In the genomic region with DNA sequence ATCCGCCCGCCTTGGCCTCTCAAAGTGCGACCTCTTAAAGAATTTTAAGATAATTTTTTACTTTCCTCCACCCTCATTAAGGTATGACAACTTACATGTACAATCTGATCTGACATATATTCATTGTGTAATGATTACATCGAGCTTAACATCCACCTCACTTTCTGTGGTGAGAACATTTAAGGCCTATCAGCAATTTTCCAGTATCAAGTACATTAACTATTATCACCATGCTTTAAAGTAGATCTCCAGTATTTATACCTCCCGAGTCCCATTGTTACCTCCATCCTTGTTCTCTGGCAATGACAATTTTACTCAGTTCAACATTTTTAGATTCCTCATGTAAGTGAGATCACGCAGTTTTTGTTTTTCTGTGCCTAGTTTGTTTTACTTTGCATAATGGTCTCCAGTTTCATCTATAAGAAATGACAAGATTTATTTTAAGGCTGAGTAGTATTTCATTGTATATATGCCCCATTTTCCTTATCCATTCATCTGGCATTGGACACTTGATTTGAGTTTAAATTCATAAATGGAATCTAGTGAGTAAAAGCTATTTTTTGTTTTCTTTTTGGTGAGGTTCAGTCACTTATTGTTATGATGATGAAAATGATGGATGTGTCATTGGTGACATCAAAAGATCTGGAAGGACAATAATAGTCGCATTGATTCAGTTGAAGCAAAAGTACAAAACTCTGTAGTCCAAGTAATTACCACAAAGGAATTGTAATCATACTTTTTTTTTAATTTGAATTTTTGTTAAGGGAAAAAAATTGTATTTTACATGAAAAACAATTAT, we compare ENCODE assay signal across 8 cellular contexts.
DNase-seq lines count a peak whose midpoint lies in the region; ATAC-seq and TF ChIP-seq lines count a peak whose summit lies in the region.

No MANE protein-coding gene starts in this region.

- H3K79me2 ChIP-seq in OCI-LY3 (ENCODE audit: low read length) (no peaks in the 10 kb centered on the region), osteoblast (ENCODE audit: insufficient read depth, low read length) (no peaks in the 10 kb centered on the region)

- H2AFZ ChIP-seq in OCI-LY3 (ENCODE audit: low read depth, low read length), result no peak overlapping the region
- H2AFZ ChIP-seq in osteoblast (ENCODE audit: low read length), result no peak overlapping the region

- H3K9me3 ChIP-seq in left ventricle myocardium inferior (replicated peaks) (no peaks in the 10 kb centered on the region), OCI-LY3 (ENCODE audit: insufficient read depth, low read length) (peaks cover 3% of the 10 kb centered on the region; the same call in 1 of the 2 replicates), duodenal mucosa (ENCODE audit: control insufficient read depth in 1 of 2, low read length in 2 of 2) (no peaks in the 10 kb centered on the region), osteoblast (ENCODE audit: low read depth, low read length) (no peaks in the 10 kb centered on the region)

- TF ChIP-seq CTCF in left ventricle myocardium inferior (IDR thresholded peaks at IDR 0.05; ENCODE audit: borderline replicate concordance) (no peak), OCI-LY3 (IDR thresholded peaks at IDR 0.05; ENCODE audit: low read depth, low read length) (no peak), osteoblast (IDR thresholded peaks at IDR 0.05; ENCODE audit: extremely low read depth, low read depth, low read length) (no peak)

- H3K27ac ChIP-seq in left ventricle myocardium inferior (replicated peaks) (peak overlapping the region; percentile 70), OCI-LY3 (ENCODE audit: low read length) (peak overlapping the region; percentile 100), duodenal mucosa (ENCODE audit: low read depth, low read length) (peak overlapping the region; percentile 79), osteoblast (ENCODE audit: low read depth, low read length) (peak overlapping the region; percentile 88)

- H3K9ac ChIP-seq in OCI-LY3 (ENCODE audit: low read length) (peak overlapping the region; percentile 96), duodenal mucosa (ENCODE audit: low read depth in 1 of 2, low read length in 2 of 2) (peak overlapping the region; percentile 15 to 84)

- DNase-seq in left ventricle myocardium inferior (no peak), cardiac septum (ENCODE audit: low spot score) (no peak), osteoblast (ENCODE audit: insufficient read length, low spot score, missing footprints) (peak; percentile 72), HuH-7.5 (ENCODE audit: low spot score) (no peak), midbrain (lab: John Stamatoyannopoulos, UW) (no peak)

- H3K36me3 ChIP-seq in left ventricle myocardium inferior (no peaks in the 10 kb centered on the region), OCI-LY3 (replicated peaks; ENCODE audit: low read depth, low read length) (peaks cover 8% of the 10 kb centered on the region), duodenal mucosa (ENCODE audit: control insufficient read depth in 1 of 2, insufficient read depth in 2 of 2, low read length in 2 of 2) (no peaks in the 10 kb centered on the region), osteoblast (ENCODE audit: insufficient read depth, low read length) (no peaks in the 10 kb centered on the region)

- no peaks in the 10 kb centered on the region for H3K4me1 ChIP-seq in left ventricle myocardium inferior
- H3K4me1 ChIP-seq in OCI-LY3 (ENCODE audit: low read length), result peaks cover 8% of the 10 kb centered on the region; the same call in 1 of the 2 replicates
- peaks cover 5 to 6% of the 10 kb centered on the region in 2 donors for H3K4me1 ChIP-seq in duodenal mucosa (ENCODE audit: control insufficient read depth in 1 of 2, insufficient read depth in 2 of 2, low read length in 2 of 2)
- H3K4me1 ChIP-seq in osteoblast (ENCODE audit: insufficient read depth, low read length), result peaks cover 15% of the 10 kb centered on the region

- no peaks in the 10 kb centered on the region for H4K20me1 ChIP-seq in OCI-LY3 (ENCODE audit: insufficient read depth, low read length)
- H4K20me1 ChIP-seq in osteoblast (ENCODE audit: insufficient read depth, low read length), result no peaks in the 10 kb centered on the region

- intact Hi-C loops in left ventricle myocardium inferior (cut with micrococcal nuclease) (no loop called here), cardiac septum (cut with DNase I) (no loop called here)

- H3K4me2 ChIP-seq in OCI-LY3 (ENCODE audit: low read length), result peak overlapping the region; percentile 95
- peak overlapping the region; percentile 88 for H3K4me2 ChIP-seq in osteoblast (ENCODE audit: insufficient read depth, low read length)

- no peak for ATAC-seq in GM19452 (IDR thresholded peaks at IDR 0.05; ENCODE audit: unreplicated experiment)

- H3K27me3 ChIP-seq in left ventricle myocardium inferior (ENCODE audit: low read depth) (peaks cover 48% of the 10 kb centered on the region), OCI-LY3 (ENCODE audit: low read depth, low read length) (no peaks in the 10 kb centered on the region), duodenal mucosa (ENCODE audit: control insufficient read depth in 1 of 2, insufficient read depth in 2 of 2, low read length in 2 of 2) (no peaks in the 10 kb centered on the region), osteoblast (ENCODE audit: insufficient read depth, low read length) (no peaks in the 10 kb centered on the region)

- peak overlapping the region; percentile 66 for H3K4me3 ChIP-seq in left ventricle myocardium inferior
- H3K4me3 ChIP-seq in OCI-LY3 (ENCODE audit: low read length), result peak overlapping the region; percentile 92
- peak overlapping the region; percentile 70 to 80 for H3K4me3 ChIP-seq in duodenal mucosa (ENCODE audit: low read depth in 1 of 2, low read length in 2 of 2)
- peak overlapping the region; percentile 80 for H3K4me3 ChIP-seq in osteoblast (ENCODE audit: insufficient read depth, low read length)
